Comparison of ENCODE assay signal across 8 cellular contexts in the genomic region with DNA sequence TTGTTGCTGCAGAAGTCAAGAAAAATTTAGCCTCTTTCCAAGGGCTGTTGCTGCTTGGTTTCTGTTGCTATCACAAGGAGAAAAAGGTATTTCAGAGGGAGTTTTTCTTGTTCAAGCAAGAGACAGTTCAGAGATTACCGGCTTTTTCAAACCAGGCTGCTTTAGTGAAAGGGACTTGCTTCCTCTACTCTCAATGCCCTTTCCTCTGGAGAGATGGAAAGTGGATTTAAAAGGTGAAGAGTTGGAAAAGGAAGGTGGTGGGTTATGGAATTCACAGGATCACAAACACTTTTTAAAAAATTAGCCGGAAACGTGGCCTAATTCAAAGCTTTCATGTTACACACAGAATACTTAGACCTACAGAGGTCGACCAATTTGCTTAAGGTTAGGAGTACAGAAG. TPM values are rescaled to one million over a fixed set of nuclear protein-coding genes. Genes with fewer than 3 reads are reported as not detected.
A peak's percentile ranks its signal among the peaks of the same experiment; 100 is the strongest.
DNase-seq lines count a peak whose midpoint lies in the region; ATAC-seq and TF ChIP-seq lines count a peak whose summit lies in the region.

No MANE protein-coding gene starts in this region.

- H3K4me3 Mint-ChIP-seq in activated naive CD4-positive, alpha-beta T cell treated with anti-CD3 and anti-CD28 coated beads, Interleukin-2, amount 50 U/mL, for 24 hours: peak overlapping the region; percentile 96
- H3K4me3 Mint-ChIP-seq in activated T-helper 17 cell treated with anti-CD3 and anti-CD28 coated beads, Interleukin-2, amount 50 U/mL, for 72 hours: peak overlapping the region; percentile 93

- 72% methylated on average over 4 of the region's 4 CpGs for whole genome bisulfite sequencing in suprapubic skin

- DNase-seq in activated naive CD4-positive, alpha-beta T cell treated with anti-CD3 and anti-CD28 coated beads, Interleukin-2, amount 50 U/mL, for 72 hours (ENCODE audit: low spot score in 2 of 2): no peak
- DNase-seq in suprapubic skin (ENCODE audit: low spot score in 2 of 2) (no peak), posterior vena cava (ENCODE audit: low spot score) (no peak), GF-D8 (lab: John Stamatoyannopoulos, UW) (no peak)

- no peak for TF ChIP-seq EP300 in suprapubic skin (IDR thresholded peaks at IDR 0.05)

- H3K9me3 ChIP-seq in iPS-18a (ENCODE audit: control insufficient read depth, low read depth, low read length) (no peaks in the 10 kb centered on the region), suprapubic skin (no peaks in the 10 kb centered on the region)

- H3K36me3 Mint-ChIP-seq in activated naive CD4-positive, alpha-beta T cell treated with anti-CD3 and anti-CD28 coated beads, Interleukin-2, amount 50 U/mL, for 24 hours: peaks cover 15% of the 10 kb centered on the region
- H3K36me3 Mint-ChIP-seq in activated naive CD4-positive, alpha-beta T cell treated with anti-CD3 and anti-CD28 coated beads, Interleukin-2, amount 50 U/mL, for 72 hours: peaks cover 10 to 15% of the 10 kb centered on the region in 2 donors
- peaks cover 50% of the 10 kb centered on the region for H3K36me3 Mint-ChIP-seq in activated T-helper 17 cell treated with anti-CD3 and anti-CD28 coated beads, Interleukin-2, amount 50 U/mL, for 72 hours (ENCODE audit: low read depth)

- TF ChIP-seq CTCF in suprapubic skin (IDR thresholded peaks at IDR 0.05): no peak

- no peaks in the 10 kb centered on the region for H3K9me3 Mint-ChIP-seq in activated naive CD4-positive, alpha-beta T cell treated with anti-CD3 and anti-CD28 coated beads, Interleukin-2, amount 50 U/mL, for 24 hours
- no peaks in the 10 kb centered on the region for H3K9me3 Mint-ChIP-seq in activated naive CD4-positive, alpha-beta T cell treated with anti-CD3 and anti-CD28 coated beads, Interleukin-2, amount 50 U/mL, for 72 hours
- no peaks in the 10 kb centered on the region for H3K9me3 Mint-ChIP-seq in activated T-helper 17 cell treated with anti-CD3 and anti-CD28 coated beads, Interleukin-2, amount 50 U/mL, for 72 hours

- H3K4me3 ChIP-seq in iPS-18a (ENCODE audit: low read length): peak overlapping the region; percentile 86
- peak overlapping the region; percentile 93 for H3K4me3 ChIP-seq in suprapubic skin

- no peak overlapping the region for H3K9ac ChIP-seq in iPS-18a (ENCODE audit: low read length)

- peaks cover 7% of the 10 kb centered on the region for H3K4me1 ChIP-seq in iPS-18a (ENCODE audit: control insufficient read depth, low read depth, low read length)
- H3K4me1 ChIP-seq in suprapubic skin: peaks cover 32% of the 10 kb centered on the region

- H3K27me3 ChIP-seq in iPS-18a (ENCODE audit: control insufficient read depth, insufficient read depth, low read length): peaks cover 7% of the 10 kb centered on the region
- H3K27me3 ChIP-seq in suprapubic skin: no peaks in the 10 kb centered on the region

- TF ChIP-seq POLR2A in suprapubic skin (IDR thresholded peaks at IDR 0.05): no peak

- intact Hi-C loops in posterior vena cava (cut with DNase I): loop anchor here in 1 of 2 donors (5.0 kb wide), 1 partner anchor 154 kb away; a partner anchor contains a TSS

- peak overlapping the region; percentile 91 for H3K27ac Mint-ChIP-seq in activated naive CD4-positive, alpha-beta T cell treated with anti-CD3 and anti-CD28 coated beads, Interleukin-2, amount 50 U/mL, for 24 hours
- H3K27ac Mint-ChIP-seq in activated naive CD4-positive, alpha-beta T cell treated with anti-CD3 and anti-CD28 coated beads, Interleukin-2, amount 50 U/mL, for 72 hours: peak overlapping the region in 1 of 2 donors; percentile 91
- peak overlapping the region; percentile 92 for H3K27ac Mint-ChIP-seq in activated T-helper 17 cell treated with anti-CD3 and anti-CD28 coated beads, Interleukin-2, amount 50 U/mL, for 72 hours

- no peak for ATAC-seq in activated naive CD4-positive, alpha-beta T cell treated with anti-CD3 and anti-CD28 coated beads, Interleukin-2, amount 50 U/mL, for 72 hours
- no peak for ATAC-seq in activated T-helper 17 cell treated with anti-CD3 and anti-CD28 coated beads, Interleukin-2, amount 50 U/mL, for 72 hours (replicated peaks)
- ATAC-seq in GM21515 (IDR thresholded peaks at IDR 0.05; ENCODE audit: unreplicated experiment): no peak

- peaks cover 45% of the 10 kb centered on the region for H3K4me1 Mint-ChIP-seq in activated naive CD4-positive, alpha-beta T cell treated with anti-CD3 and anti-CD28 coated beads, Interleukin-2, amount 50 U/mL, for 24 hours
- H3K4me1 Mint-ChIP-seq in activated T-helper 17 cell treated with anti-CD3 and anti-CD28 coated beads, Interleukin-2, amount 50 U/mL, for 72 hours: peaks cover 24% of the 10 kb centered on the region

- H3K36me3 ChIP-seq in iPS-18a (ENCODE audit: control insufficient read depth, low read depth, low read length) (peaks cover 16% of the 10 kb centered on the region), suprapubic skin (peaks cover 29% of the 10 kb centered on the region)

- H3K27ac ChIP-seq in iPS-18a (ENCODE audit: low read length): no peak overlapping the region
- no peak overlapping the region for H3K27ac ChIP-seq in suprapubic skin

- H3K27me3 Mint-ChIP-seq in activated naive CD4-positive, alpha-beta T cell treated with anti-CD3 and anti-CD28 coated beads, Interleukin-2, amount 50 U/mL, for 24 hours: no peaks in the 10 kb centered on the region
- no peaks in the 10 kb centered on the region for H3K27me3 Mint-ChIP-seq in activated T-helper 17 cell treated with anti-CD3 and anti-CD28 coated beads, Interleukin-2, amount 50 U/mL, for 72 hours

RNA-seq across cellular contexts. Expression of a gene that starts 1.1 kb away (rescaled TPM):
- 10 to 100 TPM; 52.3 to 64.8 TPM for total RNA-seq in activated naive CD4-positive, alpha-beta T cell treated with anti-CD3 and anti-CD28 coated beads, Interleukin-2, amount 50 U/mL, for 72 hours
- 10 to 100 TPM; 46.2 to 81.0 TPM for total RNA-seq in activated T-helper 17 cell treated with anti-CD3 and anti-CD28 coated beads, Interleukin-2, amount 50 U/mL, for 72 hours
- total RNA-seq in suprapubic skin (100 to 1,000 TPM in 1 of 4 donors, 10 to 100 TPM in 3; 63.6 to 102 (median 70.6) TPM), posterior vena cava (10 to 100 TPM; 37.6 to 57.0 TPM)

RNA-seq across cellular contexts. Expression of a gene that starts 40.2 kb away (rescaled TPM):
- 1,000 to 10,000 TPM; 1,316 to 2,692 TPM for total RNA-seq in activated naive CD4-positive, alpha-beta T cell treated with anti-CD3 and anti-CD28 coated beads, Interleukin-2, amount 50 U/mL, for 72 hours
- 1,000 to 10,000 TPM; 2,571 to 3,146 TPM for total RNA-seq in activated T-helper 17 cell treated with anti-CD3 and anti-CD28 coated beads, Interleukin-2, amount 50 U/mL, for 72 hours
- total RNA-seq in suprapubic skin (100 to 1,000 TPM; 294 to 522 (median 411) TPM), posterior vena cava (100 to 1,000 TPM; 554 to 783 TPM)

RNA-seq across cellular contexts. Expression of a gene that starts 48.7 kb away (rescaled TPM):
- total RNA-seq in activated naive CD4-positive, alpha-beta T cell treated with anti-CD3 and anti-CD28 coated beads, Interleukin-2, amount 50 U/mL, for 72 hours: under 1 TPM; 0.37 to 0.48 TPM
- total RNA-seq in activated T-helper 17 cell treated with anti-CD3 and anti-CD28 coated beads, Interleukin-2, amount 50 U/mL, for 72 hours: 1 to 10 TPM in 1 of 2 donors, under 1 TPM in 1; 0.52 to 1.0 TPM
- total RNA-seq in suprapubic skin (1 to 10 TPM in 2 of 4 donors, under 1 TPM in 2; 0.70 to 1.5 (median 0.99) TPM), posterior vena cava (1 to 10 TPM in 1 of 2 donors, under 1 TPM in 1; 0.76 to 1.6 TPM)
